In the genomic region with DNA sequence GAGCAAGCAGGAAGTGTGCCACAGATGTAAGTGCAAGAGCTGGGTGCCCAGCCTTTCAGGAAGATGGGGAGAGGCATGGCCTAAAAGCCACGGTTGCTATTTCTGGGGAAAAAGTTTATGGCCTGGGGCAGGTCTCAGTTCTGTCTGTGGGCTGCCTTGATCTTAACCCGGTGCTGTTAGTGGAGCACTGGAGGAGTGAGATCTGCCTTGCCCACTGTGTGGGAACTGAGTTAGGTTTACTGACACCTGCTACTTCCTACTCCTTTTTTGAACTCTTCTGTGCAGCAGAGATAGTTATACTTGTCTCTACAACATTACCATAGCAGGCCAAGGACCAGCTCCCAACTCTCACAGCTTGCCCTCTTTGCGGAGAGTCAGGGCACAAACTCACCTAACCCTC, we compare ENCODE assay signal across 29 cellular contexts.
"Had no signal": no experiment of that assay in that cellular context is flagged by ENCODE, and none has a peak within 500 bp of the region (broad histone marks: within the 10 kb centered on the region; RNA-seq: fewer than 3 reads in every experiment).

No MANE protein-coding gene starts in this region.

- ATAC-seq: esophagus mucosa; gastrocnemius medialis; left cardiac atrium; left lung; mucosa of descending colon; naive thymus-derived CD8-positive, alpha-beta T cell; sciatic nerve; stimulated activated effector memory CD8-positive, alpha-beta T cell treated with anti-CD3 and anti-CD28 coated beads, Interleukin-12 subunit alpha, Interleukin-12 subunit beta, amount 100 ng/mL, for 72 hours; stimulated activated naive CD8-positive, alpha-beta T cell treated with anti-CD3 and anti-CD28 coated beads, Interleukin-15, Interleukin-2, amounts not matched to agents 100 U/mL and 50 U/mL, for 24 hours had no signal

- H3K4me3 Mint-ChIP-seq: dendritic cell treated with granulocyte-macrophage colony-stimulating factor and Interleukin-4, amounts not matched to agents 40 ng/mL and 50 ng/mL, for 4 days; endodermal cell; mesothelial cell of epicardium; nephron progenitor cell; stimulated activated effector memory CD8-positive, alpha-beta T cell treated with anti-CD3 and anti-CD28 coated beads, Interleukin-12 subunit alpha, Interleukin-12 subunit beta, amount 100 ng/mL, for 72 hours had no signal

- H3K9me3 Mint-ChIP-seq: dendritic cell treated with granulocyte-macrophage colony-stimulating factor and Interleukin-4, amounts not matched to agents 40 ng/mL and 50 ng/mL, for 4 days had no signal

- H3K4me1 Mint-ChIP-seq: endodermal cell, mesothelial cell of epicardium, nephron progenitor cell had no signal

- H3K27ac ChIP-seq: colonic mucosa, epithelial cell of prostate, gastrocnemius medialis, left lung, prostate gland, right atrium auricular region, testis, tibial nerve, upper lobe of left lung had no signal

- H3K27me3 ChIP-seq: colonic mucosa, left lung, right atrium auricular region, testis, upper lobe of left lung had no signal

- H3K27ac Mint-ChIP-seq: dendritic cell treated with granulocyte-macrophage colony-stimulating factor and Interleukin-4, amounts not matched to agents 40 ng/mL and 50 ng/mL, for 4 days; endodermal cell; mesothelial cell of epicardium; nephron progenitor cell; stimulated activated effector memory CD8-positive, alpha-beta T cell treated with anti-CD3 and anti-CD28 coated beads, Interleukin-12 subunit alpha, Interleukin-12 subunit beta, amount 100 ng/mL, for 72 hours had no signal

- H3K4me1 ChIP-seq: colonic mucosa, gastrocnemius medialis, left lung, prostate gland, right atrium auricular region, testis, tibial nerve, upper lobe of left lung had no signal

- H3K9me3 ChIP-seq: colonic mucosa, gastrocnemius medialis, left lung, mucosa of descending colon, prostate gland, right atrium auricular region, testis, tibial nerve, upper lobe of left lung had no signal

- DNase-seq: colonic mucosa; effector CD8-positive, alpha-beta T cell; endodermal cell; foreskin fibroblast; gastrocnemius medialis; head of caudate nucleus; hippocampal formation; left cardiac atrium; left lung; mesenchymal stem cell; mucosa of descending colon; naive thymus-derived CD8-positive, alpha-beta T cell; nephron progenitor cell; nucleus accumbens; stimulated activated CD4-positive, alpha-beta T cell treated with anti-CD3 and anti-CD28 coated beads, Interleukin-2, amount 100 ng/mL, for 24 hours; stimulated activated CD4-positive, alpha-beta T cell treated with anti-CD3 and anti-CD28 coated beads, Interleukin-4, amount 100 ng/mL, for 24 hours; stimulated activated naive CD8-positive, alpha-beta T cell treated with anti-CD3 and anti-CD28 coated beads, Interleukin-15, Interleukin-2, amounts not matched to agents 100 U/mL and 50 U/mL, for 24 hours; substantia nigra; testis; upper lobe of left lung had no signal

- H3K36me3 Mint-ChIP-seq: mesothelial cell of epicardium; stimulated activated effector memory CD8-positive, alpha-beta T cell treated with anti-CD3 and anti-CD28 coated beads, Interleukin-12 subunit alpha, Interleukin-12 subunit beta, amount 100 ng/mL, for 72 hours had no signal

- H3K27me3 Mint-ChIP-seq: dendritic cell treated with granulocyte-macrophage colony-stimulating factor and Interleukin-4, amounts not matched to agents 40 ng/mL and 50 ng/mL, for 4 days; naive thymus-derived CD8-positive, alpha-beta T cell had no signal

- H3K36me3 ChIP-seq: colonic mucosa, gastrocnemius medialis, left lung, prostate gland, right atrium auricular region, tibial nerve, upper lobe of left lung had no signal

- H3K4me3 ChIP-seq: colonic mucosa, gastrocnemius medialis, left lung, mucosa of descending colon, prostate gland, right atrium auricular region, testis, tibial nerve, upper lobe of left lung had no signal
